Comparison of ENCODE assay signal across 11 cellular contexts in the genomic region with DNA sequence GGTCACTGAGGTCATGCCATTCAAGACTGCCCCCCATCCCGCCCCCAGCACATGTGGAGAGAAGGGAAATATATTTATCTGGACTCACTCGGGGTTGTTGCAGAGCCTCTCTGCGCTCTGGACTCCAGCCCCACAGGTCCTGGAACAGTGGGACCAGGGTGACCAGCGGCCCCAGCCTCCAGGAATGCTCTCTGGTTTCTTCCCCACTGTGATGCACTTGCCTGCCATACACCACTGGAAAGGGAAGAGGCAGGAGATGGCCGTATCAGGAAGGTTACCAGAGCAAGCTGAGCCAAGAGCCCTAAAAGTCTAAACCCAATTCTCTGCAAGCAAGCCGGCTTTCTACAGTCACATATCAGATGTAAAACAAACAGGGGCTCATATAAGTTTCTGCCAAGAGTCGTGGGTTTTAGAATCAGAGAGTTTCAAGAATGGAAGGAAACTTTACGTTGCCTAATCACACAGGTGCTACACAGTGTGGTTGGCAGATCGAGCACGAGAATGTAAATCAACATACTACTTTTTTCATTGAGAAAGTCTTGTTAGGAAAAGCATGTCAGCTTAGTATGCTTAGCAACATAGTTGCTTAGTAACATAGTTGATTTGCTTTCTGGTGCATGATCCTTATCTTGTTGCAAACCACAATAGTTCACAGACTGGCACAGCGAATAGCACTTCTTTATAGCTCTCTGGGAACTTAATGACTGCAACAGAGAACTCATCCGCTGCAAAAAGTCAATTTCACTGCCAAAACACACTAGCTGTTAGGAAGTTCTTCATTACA.
DNase-seq lines count a peak whose midpoint lies in the region; ATAC-seq and TF ChIP-seq lines count a peak whose summit lies in the region.
"Had no signal": no experiment of that assay in that cellular context is flagged by ENCODE, and none has a peak within 500 bp of the region (broad histone marks: within the 10 kb centered on the region; RNA-seq: fewer than 3 reads in every experiment).

No MANE protein-coding gene starts in this region.

- peak overlapping the region; percentile 5 for H3K4me3 ChIP-seq in Loucy (ENCODE audit: low read length, poor library complexity, severe bottlenecking)
- no peak overlapping the region for H3K4me3 ChIP-seq in choroid plexus epithelial cell (ENCODE audit: low read depth, low read length)
- H3K4me3 ChIP-seq in HAP-1: no peak overlapping the region

- H3K27ac Mint-ChIP-seq in H9: no peak overlapping the region; a peak in 1 of 7 replicates
- H3K27ac Mint-ChIP-seq: type B pancreatic cell had no signal

- H3K79me1 ChIP-seq in H9 (ENCODE audit: insufficient read depth, low read depth, low read length, poor library complexity, severe bottlenecking): no peaks in the 10 kb centered on the region

- H3K27ac ChIP-seq in H9 (ENCODE audit: insufficient read length, low read depth, low read length): no peak overlapping the region

- H3K79me2 ChIP-seq in Loucy (ENCODE audit: insufficient read depth, low read length): no peaks in the 10 kb centered on the region
- H3K79me2 ChIP-seq in H9 (ENCODE audit: insufficient read depth, low read length): no peaks in the 10 kb centered on the region

- H4K20me1 ChIP-seq in Loucy (ENCODE audit: insufficient read depth, low read length, poor library complexity, severe bottlenecking): no peaks in the 10 kb centered on the region
- H4K20me1 ChIP-seq in H9 (ENCODE audit: control insufficient read depth, insufficient read depth, insufficient read length): no peaks in the 10 kb centered on the region

- peaks cover 13 to 24% (median 14%) of the 10 kb centered on the region in 3 experiments for H3K36me3 Mint-ChIP-seq in H9 (ENCODE audit: insufficient read depth in 1 of 3, low read depth in 3 of 3)

- no peaks in the 10 kb centered on the region for H3K4me1 Mint-ChIP-seq in H9

- H3K4me2 ChIP-seq in Loucy (ENCODE audit: low read depth, low read length, poor library complexity, severe bottlenecking): peak overlapping the region; percentile 48
- H3K4me2 ChIP-seq in H9 (ENCODE audit: insufficient read depth, insufficient read length, low read length): no peak overlapping the region

- no peaks in the 10 kb centered on the region for H3K9me2 ChIP-seq in Loucy (replicated peaks; ENCODE audit: low read depth, low read length)

- H3K14ac ChIP-seq in H9 (ENCODE audit: insufficient read depth, low read length): no peak overlapping the region

- H3T11ph ChIP-seq in H9 (ENCODE audit: low read length): no peak overlapping the region

- no peak overlapping the region for H2BK20ac ChIP-seq in H9 (ENCODE audit: low read depth, low read length, poor library complexity, severe bottlenecking)

- H4K8ac ChIP-seq in H9 (replicated peaks; ENCODE audit: insufficient read length, low read depth, low read length): no peak overlapping the region

- no peak overlapping the region for H2BK15ac ChIP-seq in H9 (ENCODE audit: low read depth, low read length)

- H2AK5ac ChIP-seq in H9 (ENCODE audit: insufficient read length, low read length): no peak overlapping the region

- no peak overlapping the region for H3K18ac ChIP-seq in H9 (ENCODE audit: insufficient read length, low read depth, low read length)

- peaks cover 5% of the 10 kb centered on the region; the same call in 1 of the 2 replicates for H3K9me3 ChIP-seq in Loucy (ENCODE audit: insufficient read depth, low read depth, low read length)
- H3K9me3 ChIP-seq in HAP-1: no peaks in the 10 kb centered on the region
- H3K9me3 ChIP-seq in H9 (ENCODE audit: control insufficient read depth, low read depth, low read length): no peaks in the 10 kb centered on the region

- TF ChIP-seq CTCF in Loucy (conservative IDR thresholded peaks at IDR 0.05; ENCODE audit: low read length) (no peak), choroid plexus epithelial cell (conservative IDR thresholded peaks at IDR 0.05; ENCODE audit: low read depth, low read length) (no peak), H9 (conservative IDR thresholded peaks at IDR 0.05) (no peak)

- WGBS in H9 (ENCODE audit: extremely low coverage, insufficient read length, low lambda C conversion rate): no CpG with 5 or more reads among the region's 12 CpGs

- no peak overlapping the region for H2BK12ac ChIP-seq in H9 (ENCODE audit: insufficient read length, low read depth, low read length)

- no peaks in the 10 kb centered on the region for H3F3A ChIP-seq in Loucy (ENCODE audit: low read depth)

- H3K56ac ChIP-seq in H9 (ENCODE audit: insufficient read length, low read depth, low read length): no peak overlapping the region

- H3K4ac ChIP-seq in H9 (ENCODE audit: low read depth, low read length): no peak overlapping the region

- no peak overlapping the region for H3K4me3 Mint-ChIP-seq in H9
- H3K4me3 Mint-ChIP-seq: type B pancreatic cell had no signal

- H3K27me3 ChIP-seq in Loucy (ENCODE audit: insufficient read depth, low read length, poor library complexity, severe bottlenecking) (no peaks in the 10 kb centered on the region), HAP-1 (ENCODE audit: low read depth) (no peaks in the 10 kb centered on the region), H9 (ENCODE audit: insufficient read depth, low read length) (no peaks in the 10 kb centered on the region)

- H3K23me2 ChIP-seq in H9 (ENCODE audit: insufficient read length, low read depth, low read length, poor library complexity, severe bottlenecking): no peaks in the 10 kb centered on the region

- H3K23ac ChIP-seq in H9 (ENCODE audit: insufficient read length, low read depth, low read length): no peak overlapping the region

- H4K91ac ChIP-seq in H9 (ENCODE audit: insufficient read length, low read depth, low read length): no peak overlapping the region

- H3K9ac ChIP-seq in Loucy (ENCODE audit: low read depth, low read length, poor library complexity, severe bottlenecking) (no peak overlapping the region), H9 (ENCODE audit: extremely low read depth, insufficient read length, low read length) (no peak overlapping the region)

- no peak overlapping the region for H2BK5ac ChIP-seq in H9 (ENCODE audit: insufficient read length, low read length)

- no peaks in the 10 kb centered on the region for H3K36me3 ChIP-seq in Loucy (ENCODE audit: insufficient read depth, low read length)
- no peaks in the 10 kb centered on the region for H3K36me3 ChIP-seq in HAP-1 (replicated peaks)

- H2BK120ac ChIP-seq in H9 (ENCODE audit: low read depth, low read length, poor library complexity, severe bottlenecking): no peak overlapping the region

- peaks cover 12% of the 10 kb centered on the region for H3K4me1 ChIP-seq in Loucy (ENCODE audit: insufficient read depth, low read length, poor library complexity, severe bottlenecking)
- H3K4me1 ChIP-seq in HAP-1: no peaks in the 10 kb centered on the region
- no peaks in the 10 kb centered on the region for H3K4me1 ChIP-seq in H9 (ENCODE audit: insufficient read depth, low read length)

- no peaks in the 10 kb centered on the region for H3K27me3 Mint-ChIP-seq in H9 (ENCODE audit: low read depth)
- H3K27me3 Mint-ChIP-seq: type B pancreatic cell had no signal

- no peak overlapping the region for H4K5ac ChIP-seq in H9 (ENCODE audit: insufficient read length, low read depth, low read length)

- H2AFZ ChIP-seq in Loucy (ENCODE audit: low read length) (no peak overlapping the region), H9 (ENCODE audit: low read length) (no peak overlapping the region)

- peak; percentile 6 for DNase-seq in AG08395 (ENCODE audit: low spot score)
- DNase-seq in choroid plexus epithelial cell (ENCODE audit: low read depth): peak; percentile 90
- DNase-seq in HAP-1 (ENCODE audit: low spot score in 2 of 2): no peak
- DNase-seq in NCI-H446 treated with DMSO at 0.1 percent for 48 hours (lab: John Stamatoyannopoulos, UW): no peak
- no peak for DNase-seq in H9
- DNase-seq: activated T-cell treated with anti-CD3 and anti-CD28 coated beads for 4 hours; effector memory CD4-positive, alpha-beta T cell had no signal

- in situ Hi-C loops in HAP-1 (cut with MboI; ENCODE audit: low sequenced_read_pairs): no loop called here

- ATAC-seq in GM18870 (IDR thresholded peaks at IDR 0.05; ENCODE audit: unreplicated experiment) (peak; percentile 79), GM19397 (IDR thresholded peaks at IDR 0.05; ENCODE audit: unreplicated experiment) (no peak)

- H3K9me3 Mint-ChIP-seq in H9: peaks cover 8 to 10% of the 10 kb centered on the region in 2 experiments; a peak in 4 of 5 replicates

Comparison
In these comparisons a context has a peak if more than half of its experiments do, and no peak if none do; other contexts are left out.
1. DNase-seq: peak in AG08395 (single experiment) and choroid plexus epithelial cell (single experiment); none in HAP-1 (0 of 2), NCI-H446 treated with DMSO at 0.1 percent for 48 hours (single experiment) and H9 (single experiment).